11 cellular contexts compared by ENCODE assay signal in the genomic region with DNA sequence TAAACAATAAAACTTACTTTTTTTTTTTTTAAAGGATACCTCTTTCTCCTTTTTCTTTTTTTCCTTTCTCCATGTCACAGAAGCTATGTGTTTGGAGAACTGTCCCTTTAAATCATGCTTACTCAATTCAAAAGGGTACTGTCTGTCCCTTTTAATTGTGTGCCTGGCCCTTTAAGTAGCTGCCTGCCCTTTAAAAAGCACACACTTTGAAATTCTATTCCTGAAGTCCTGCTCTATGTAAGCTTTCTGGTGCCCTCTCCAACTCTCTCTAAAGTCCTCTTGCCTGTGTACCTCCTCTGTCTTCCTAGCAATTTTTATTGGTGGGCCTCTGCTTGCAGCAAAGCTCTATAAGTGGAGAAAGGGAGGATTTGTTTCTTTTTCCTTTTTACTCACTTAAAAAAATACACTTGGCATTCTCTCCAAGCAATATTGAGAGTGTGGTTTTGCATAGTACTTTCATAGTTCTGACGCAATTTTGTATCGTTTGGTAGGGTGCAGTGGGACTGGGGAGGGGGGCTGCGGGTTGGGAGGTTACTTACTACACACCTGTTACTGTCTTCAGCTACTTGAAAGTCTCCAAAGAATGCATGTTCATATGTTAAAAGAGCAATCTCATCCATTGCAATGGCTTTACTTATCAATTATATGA.
DNase-seq lines count a peak whose midpoint lies in the region; ATAC-seq and TF ChIP-seq lines count a peak whose summit lies in the region.
"Had no signal": no experiment of that assay in that cellular context is flagged by ENCODE, and none has a peak within 500 bp of the region (broad histone marks: within the 10 kb centered on the region; RNA-seq: fewer than 3 reads in every experiment).

No MANE protein-coding gene starts in this region.

- CTCF ChIA-PET in activated CD4-positive, alpha-beta T cell treated with anti-CD3 and anti-CD28 coated beads for 36 hours (lab: Charles Lee) = no interaction called here
- CTCF ChIA-PET in CD8-positive, alpha-beta memory T cell (lab: Charles Lee) = no interaction called here

- ATAC-seq in activated CD4-positive, alpha-beta T cell treated with anti-CD3 and anti-CD28 coated beads for 36 hours = peak; percentile 36
- ATAC-seq in HG03558 (IDR thresholded peaks at IDR 0.05; ENCODE audit: extremely low read depth, unreplicated experiment) (peak; percentile 42), psoas muscle (peak in 3 of 4 donors; percentile 27 to 99 (median 85))
- ATAC-seq in activated CD4-positive, CD25-positive, alpha-beta regulatory T cell treated with anti-CD3 and anti-CD28 coated beads, Interleukin-2, amount 50 U/mL, for 24 hours = no peak

- H3T11ph ChIP-seq in H9 (ENCODE audit: low read length) = no peak overlapping the region

- H3K9me3 Mint-ChIP-seq in activated CD4-positive, alpha-beta T cell treated with anti-CD3 and anti-CD28 coated beads for 36 hours (ENCODE audit: low read depth) = peaks cover 2% of the 10 kb centered on the region
- peaks cover 10 to 12% of the 10 kb centered on the region in 2 experiments; a peak in 4 of 5 replicates for H3K9me3 Mint-ChIP-seq in H9
- H3K9me3 Mint-ChIP-seq in CD8-positive, alpha-beta memory T cell = peaks cover 0 to 11% (median 3%) of the 10 kb centered on the region in 5 donors

- POLR2A ChIA-PET in activated CD4-positive, alpha-beta T cell treated with anti-CD3 and anti-CD28 coated beads for 36 hours (lab: Charles Lee) = no interaction called here
- POLR2A ChIA-PET in CD8-positive, alpha-beta memory T cell (lab: Charles Lee) = no interaction called here

- H3K4me1 Mint-ChIP-seq in activated CD4-positive, alpha-beta T cell treated with anti-CD3 and anti-CD28 coated beads for 36 hours = peaks cover 6% of the 10 kb centered on the region
- peaks cover 16% of the 10 kb centered on the region in 2 experiments for H3K4me1 Mint-ChIP-seq in H9
- H3K4me1 Mint-ChIP-seq in CD8-positive, alpha-beta memory T cell = no peaks in the 10 kb centered on the region

- no peak overlapping the region for H3K56ac ChIP-seq in H9 (ENCODE audit: insufficient read length, low read depth, low read length)

- H3K36me3 Mint-ChIP-seq in activated CD4-positive, alpha-beta T cell treated with anti-CD3 and anti-CD28 coated beads for 36 hours (ENCODE audit: low read depth) = no peaks in the 10 kb centered on the region
- H3K36me3 Mint-ChIP-seq in H9 (ENCODE audit: insufficient read depth in 1 of 3, low read depth in 3 of 3) = peaks cover 2 to 13% (median 3%) of the 10 kb centered on the region in 3 experiments
- H3K36me3 Mint-ChIP-seq in CD8-positive, alpha-beta memory T cell = peaks cover 0 to 11% (median 0%) of the 10 kb centered on the region in 3 donors

- H3K4me1 ChIP-seq in H9 (ENCODE audit: insufficient read depth, low read length) (no peaks in the 10 kb centered on the region; the same call in 1 of the 2 replicates), psoas muscle (no peaks in the 10 kb centered on the region)
- no peaks in the 10 kb centered on the region for H3K4me1 ChIP-seq in CD8-positive, alpha-beta memory T cell (ENCODE audit: insufficient read depth, low read length)

- H3K27me3 ChIP-seq in H9 (ENCODE audit: insufficient read depth, low read length) (no peaks in the 10 kb centered on the region), psoas muscle (ENCODE audit: insufficient read depth in 3 of 3, low read length in 2 of 3) (no peaks in the 10 kb centered on the region)
- H3K27me3 ChIP-seq in CD8-positive, alpha-beta memory T cell (ENCODE audit: insufficient read depth, low read length, poor library complexity, severe bottlenecking) = no peaks in the 10 kb centered on the region

- H2BK12ac ChIP-seq in H9 (ENCODE audit: insufficient read length, low read depth, low read length) = no peak overlapping the region

- no peak overlapping the region for H2BK5ac ChIP-seq in H9 (ENCODE audit: insufficient read length, low read length)

- no peak overlapping the region for H3K4ac ChIP-seq in H9 (ENCODE audit: low read depth, low read length)

- intact Hi-C loops in activated CD4-positive, alpha-beta T cell treated with anti-CD3 and anti-CD28 coated beads for 36 hours (cut with DNase I, micrococcal nuclease) = no loop called here
- intact Hi-C loops in psoas muscle (cut with DNase I) = no loop called here

- no peak overlapping the region for H3K4me2 ChIP-seq in H9 (ENCODE audit: insufficient read depth, insufficient read length, low read length)

- H3K9ac ChIP-seq in H9 (ENCODE audit: extremely low read depth, insufficient read length, low read length) = no peak overlapping the region

- no peaks in the 10 kb centered on the region for H3K79me2 ChIP-seq in H9 (ENCODE audit: insufficient read depth, low read length)

- no peaks in the 10 kb centered on the region for H4K20me1 ChIP-seq in H9 (ENCODE audit: control insufficient read depth, insufficient read depth, insufficient read length)

- H3K27me3 Mint-ChIP-seq in activated CD4-positive, alpha-beta T cell treated with anti-CD3 and anti-CD28 coated beads for 36 hours = peaks cover 5% of the 10 kb centered on the region
- H3K27me3 Mint-ChIP-seq in H9 (ENCODE audit: low read depth) = no peaks in the 10 kb centered on the region
- H3K27me3 Mint-ChIP-seq in CD8-positive, alpha-beta memory T cell = peaks cover 3 to 28% of the 10 kb centered on the region in 2 donors

- H3K79me1 ChIP-seq in H9 (ENCODE audit: insufficient read depth, low read depth, low read length, poor library complexity, severe bottlenecking) = no peaks in the 10 kb centered on the region

- no peak overlapping the region for H3K23ac ChIP-seq in H9 (ENCODE audit: insufficient read length, low read depth, low read length)

- no peaks in the 10 kb centered on the region for H3K36me3 ChIP-seq in psoas muscle (ENCODE audit: insufficient read depth in 1 of 2, low read depth in 1 of 2)
- H3K36me3 ChIP-seq in CD8-positive, alpha-beta memory T cell (ENCODE audit: insufficient read depth, low read length) = no peaks in the 10 kb centered on the region

- H2AFZ ChIP-seq in H9 (ENCODE audit: low read length) = peak overlapping the region; percentile 78

- WGBS in H9 (ENCODE audit: extremely low coverage, insufficient read length, low lambda C conversion rate) = no CpG with 5 or more reads among the region's 3 CpGs
- 23 to 33% (median 24%) methylated on average over 3 of the region's 3 CpGs for WGBS in psoas muscle, 3 donors

- H3K18ac ChIP-seq in H9 (ENCODE audit: insufficient read length, low read depth, low read length) = no peak overlapping the region

- H4K5ac ChIP-seq in H9 (ENCODE audit: insufficient read length, low read depth, low read length) = no peak overlapping the region

- no peak overlapping the region for H3K27ac Mint-ChIP-seq in activated CD4-positive, alpha-beta T cell treated with anti-CD3 and anti-CD28 coated beads for 36 hours
- H3K27ac Mint-ChIP-seq in H9 = peak overlapping the region in 1 of 3 experiments; percentile 65; a peak in 3 of 7 replicates
- no peak overlapping the region for H3K27ac Mint-ChIP-seq in CD8-positive, alpha-beta memory T cell

- DNase-seq in activated CD4-positive, alpha-beta T cell treated with anti-CD3 and anti-CD28 coated beads for 36 hours = no peak
- no peak for DNase-seq in activated CD4-positive, alpha-beta T cell treated with anti-CD3 and anti-CD28 coated beads for 1 hour
- DNase-seq in H9 (no peak), psoas muscle (no peak), GM19238 (ENCODE audit: insufficient read length, low spot score) (no peak)
- DNase-seq in CD8-positive, alpha-beta memory T cell = no peak
- DNase-seq: activated effector memory CD4-positive, alpha-beta T cell treated with Interleukin-2 at 50 U/mL for 16 hours; NCI-H524 treated with DMSO at 0.1 percent for 48 hours; stimulated activated CD8-positive, alpha-beta memory T cell treated with anti-CD3 and anti-CD28 coated beads, Interleukin-4, amount 100 ng/mL, for 48 hours had no signal

- no peak overlapping the region for H4K8ac ChIP-seq in H9 (replicated peaks; ENCODE audit: insufficient read length, low read depth, low read length)

- no peak overlapping the region for H3K27ac ChIP-seq in H9 (ENCODE audit: insufficient read length, low read depth, low read length)
- H3K27ac ChIP-seq in psoas muscle = no peak overlapping the region
- H3K27ac ChIP-seq in CD8-positive, alpha-beta memory T cell (ENCODE audit: low read depth, low read length) = no peak overlapping the region

- no peak overlapping the region for H3K4me3 Mint-ChIP-seq in activated CD4-positive, alpha-beta T cell treated with anti-CD3 and anti-CD28 coated beads for 36 hours
- no peak overlapping the region for H3K4me3 Mint-ChIP-seq in H9
- no peak overlapping the region for H3K4me3 Mint-ChIP-seq in CD8-positive, alpha-beta memory T cell

- H3K4me3 ChIP-seq in psoas muscle = no peak overlapping the region
- no peak overlapping the region for H3K4me3 ChIP-seq in CD8-positive, alpha-beta memory T cell (ENCODE audit: low read length)

- TF ChIP-seq CTCF in H9 (conservative IDR thresholded peaks at IDR 0.05) (no peak), psoas muscle (IDR thresholded peaks at IDR 0.05) (no peak)

- H4K91ac ChIP-seq in H9 (ENCODE audit: insufficient read length, low read depth, low read length) = no peak overlapping the region

- no peak overlapping the region for H3K14ac ChIP-seq in H9 (ENCODE audit: insufficient read depth, low read length)

- H2BK15ac ChIP-seq in H9 (ENCODE audit: low read depth, low read length) = no peak overlapping the region

- H2BK120ac ChIP-seq in H9 (ENCODE audit: low read depth, low read length, poor library complexity, severe bottlenecking) = no peak overlapping the region

- H3K23me2 ChIP-seq in H9 (ENCODE audit: insufficient read length, low read depth, low read length, poor library complexity, severe bottlenecking) = no peaks in the 10 kb centered on the region

- H3K9me3 ChIP-seq in H9 (ENCODE audit: control insufficient read depth, low read depth, low read length) = no peaks in the 10 kb centered on the region
- H3K9me3 ChIP-seq in psoas muscle = no peaks in the 10 kb centered on the region
- no peaks in the 10 kb centered on the region for H3K9me3 ChIP-seq in CD8-positive, alpha-beta memory T cell (ENCODE audit: low read length)

- no peak overlapping the region for H2BK20ac ChIP-seq in H9 (ENCODE audit: low read depth, low read length, poor library complexity, severe bottlenecking)

- no peak overlapping the region for H2AK5ac ChIP-seq in H9 (ENCODE audit: insufficient read length, low read length)

Comparison
In these comparisons a context has a peak if more than half of its experiments do, and no peak if none do; other contexts are left out.
1. ATAC-seq: peak in activated CD4-positive, alpha-beta T cell treated with anti-CD3 and anti-CD28 coated beads for 36 hours (single experiment), HG03558 (single experiment) and psoas muscle (3 of 4); none in activated CD4-positive, CD25-positive, alpha-beta regulatory T cell treated with anti-CD3 and anti-CD28 coated beads, Interleukin-2, amount 50 U/mL, for 24 hours (0 of 2).